ENCODE assay signal across 9 cellular contexts in the genomic region with DNA sequence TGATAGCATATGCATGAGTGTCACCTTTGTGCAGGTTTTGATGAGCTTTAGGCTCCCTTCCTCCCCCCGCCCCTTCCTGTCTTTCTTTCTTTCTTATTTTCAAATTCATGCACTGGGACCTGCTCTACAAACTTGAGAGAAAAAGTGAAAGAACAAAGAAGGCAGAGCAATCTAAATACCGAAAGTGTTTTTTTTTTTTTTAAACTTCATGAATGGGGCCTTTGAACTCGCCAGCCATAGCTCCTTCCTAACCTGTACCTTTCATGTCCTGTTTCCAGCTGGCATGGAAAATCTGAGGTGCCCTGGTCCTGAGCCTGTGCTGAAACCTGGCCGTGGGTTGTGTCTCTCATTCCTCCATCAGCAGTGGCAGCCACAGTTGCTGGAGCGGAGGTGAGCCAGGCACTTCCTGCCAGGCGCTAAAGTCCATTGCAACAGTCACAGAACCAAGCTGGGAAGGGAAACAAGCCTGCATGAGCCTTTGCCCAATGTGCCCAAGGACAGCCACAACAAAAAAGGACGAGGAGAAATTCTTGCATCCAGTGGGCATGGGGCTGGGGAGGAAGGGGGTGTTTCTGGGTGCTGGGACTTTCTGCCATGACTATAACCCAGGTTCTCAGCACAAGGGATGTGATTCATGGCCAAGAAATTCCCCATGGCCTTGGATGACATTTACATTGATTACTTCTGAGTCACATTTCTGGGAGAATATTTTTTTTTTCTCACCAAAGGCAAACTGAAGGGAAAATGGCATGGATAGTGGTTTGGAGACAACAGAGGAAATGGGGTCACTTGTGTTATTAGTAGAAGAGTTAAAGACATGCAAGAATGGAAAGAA.
DNase-seq lines count a peak whose midpoint lies in the region; ATAC-seq, FAIRE-seq and TF ChIP-seq lines count a peak whose summit lies in the region.
"Had no signal": no experiment of that assay in that cellular context is flagged by ENCODE, and none has a peak within 500 bp of the region (broad histone marks: within the 10 kb centered on the region; RNA-seq: fewer than 3 reads in every experiment).

No MANE protein-coding gene starts in this region.

- peak; percentile 60 for ATAC-seq in GM12878
- no peak for ATAC-seq in HG03378 (IDR thresholded peaks at IDR 0.05; ENCODE audit: unreplicated experiment)
- ATAC-seq: Right ventricle myocardium inferior had no signal

- no peak overlapping the region for H2BK15ac ChIP-seq in neuronal stem cell (ENCODE audit: low read length)

- peak overlapping the region; percentile 99 for H3K27ac ChIP-seq in AG04450 (ENCODE audit: low read depth, low read length)
- H3K27ac ChIP-seq in GM12878 (ENCODE audit: control insufficient read depth, insufficient read depth): peak overlapping the region; percentile 19
- H3K27ac ChIP-seq in neuronal stem cell (replicated peaks; ENCODE audit: low read length): no peak overlapping the region

- no peak overlapping the region for H3K9ac ChIP-seq in GM12878 (ENCODE audit: control insufficient read depth, insufficient read depth, low read length)
- no peak overlapping the region for H3K9ac ChIP-seq in neuronal stem cell (ENCODE audit: low read depth, low read length, poor library complexity)

- H3K27me3 ChIP-seq in AG04450 (ENCODE audit: control insufficient read depth, insufficient read depth, low read length) (no peaks in the 10 kb centered on the region), GM12878 (replicated peaks in 1 of 2; ENCODE audit: control insufficient read depth in 2 of 2, insufficient read depth in 2 of 2, low read length in 1 of 2) (no peaks in the 10 kb centered on the region), neuronal stem cell (ENCODE audit: control insufficient read depth in 3 of 3, insufficient read depth in 3 of 3, low read depth in 1 of 3, low read length in 3 of 3) (no peaks in the 10 kb centered on the region)

- no peak for TF ChIP-seq RAD21 in GM12878 (IDR thresholded peaks at IDR 0.05; ENCODE audit: insufficient read depth, low read depth, low read length)

- H4K91ac ChIP-seq in neuronal stem cell (ENCODE audit: low read depth, low read length, poor library complexity): no peak overlapping the region

- no peak for TF ChIP-seq POLR2A in GM12878 (IDR thresholded peaks at IDR 0.05; ENCODE audit: low read depth, low read length)

- no peak overlapping the region for H2BK5ac ChIP-seq in neuronal stem cell (ENCODE audit: low read length)

- peak overlapping the region; percentile 41 for H3K18ac ChIP-seq in neuronal stem cell (ENCODE audit: low read length)

- FAIRE-seq in GM12878 (lab: Jason Lieb, UNC): no peak

- peaks cover 7% of the 10 kb centered on the region for H3K4me1 ChIP-seq in GM12878 (ENCODE audit: control insufficient read depth, insufficient read depth, low read length)
- H3K4me1 ChIP-seq in neuronal stem cell (ENCODE audit: control insufficient read depth in 2 of 2, insufficient read depth in 1 of 2, low read depth in 1 of 2, low read length in 2 of 2): peaks cover 4 to 6% of the 10 kb centered on the region in 2 donors

- intact Hi-C loops in GM12878 (cut with micrococcal nuclease; ENCODE audit: unreplicated experiment): no loop called here

- no peak overlapping the region for H4K8ac ChIP-seq in neuronal stem cell (ENCODE audit: low read depth, low read length)

- no peak overlapping the region for H2AK5ac ChIP-seq in neuronal stem cell (ENCODE audit: low read depth, low read length)

- H3K23ac ChIP-seq in neuronal stem cell (ENCODE audit: low read depth, low read length, poor library complexity): no peak overlapping the region

- no peaks in the 10 kb centered on the region for H4K20me1 ChIP-seq in GM12878 (ENCODE audit: control insufficient read depth, insufficient read depth)

- POLR2A ChIA-PET in AG04450 (lab: Yijun Ruan, JAX): interaction anchor here (0.9 to 1.1 kb wide), 2 partner anchors 33 to 197 kb away, joined by 5 read pairs; a partner anchor contains a TSS
- POLR2A ChIA-PET in GM12878 (lab: Charles Lee): interaction anchor here (0.6 to 0.7 kb wide), 2 partner anchors 10 to 1423 kb away, joined by 3 to 4 read pairs; no protein-coding TSS in a partner anchor
- POLR2A ChIA-PET in GM10248 (lab: Yijun Ruan, JAX): no interaction called here

- H3K36me3 ChIP-seq in GM12878 (ENCODE audit: control insufficient read depth in 2 of 2, insufficient read depth in 2 of 2, low read length in 1 of 2) (no peaks in the 10 kb centered on the region), neuronal stem cell (replicated peaks in 1 of 2; ENCODE audit: control insufficient read depth in 2 of 2, insufficient read depth in 2 of 2, low read length in 2 of 2) (no peaks in the 10 kb centered on the region)

- H2BK12ac ChIP-seq in neuronal stem cell (ENCODE audit: low read length): no peak overlapping the region

- 42% methylated on average over 7 of the region's 7 CpGs for WGBS in GM12878 (ENCODE audit: insufficient coverage, insufficient replicate concordance, low lambda C conversion rate, missing lambda C conversion rate)
- no CpG with 5 or more reads among the region's 7 CpGs for WGBS in neuronal stem cell (ENCODE audit: extremely low coverage in 2 of 2, insufficient read length in 2 of 2, insufficient replicate concordance in 1 of 2), 2 donors

- TF ChIP-seq EP300 in GM12878 (IDR thresholded peaks at IDR 0.05; ENCODE audit: borderline replicate concordance in 1 of 2, control insufficient read depth in 1 of 2, low read depth in 2 of 2, low read length in 2 of 2): no peak

- DNase-seq in AG04450 (ENCODE audit: low read depth, low spot score) (peak; percentile 93), LoVo (ENCODE audit: low spot score) (peak; percentile 78), GM12878 (ENCODE audit: low read depth, low spot score) (no peak), neuronal stem cell (ENCODE audit: low spot score) (no peak), NCI-H146 treated with DMSO at 0.1 percent for 48 hours (lab: John Stamatoyannopoulos, UW; ENCODE audit: unreplicated experiment) (no peak), GM10248 (ENCODE audit: extremely low spot score) (no peak), NCI-H2227 (lab: John Stamatoyannopoulos, UW; ENCODE audit: unreplicated experiment) (no peak)

- RAD21 ChIA-PET in GM12878 (lab: Charles Lee; ENCODE audit: unreplicated experiment): interaction anchor here (0.7 to 1.2 kb wide), 2 partner anchors 9 to 75 kb away, joined by 3 to 4 read pairs; no protein-coding TSS in a partner anchor

- in situ Hi-C loops in GM12878 (cut with MboI): no loop called here

- no peaks in the 10 kb centered on the region for H3K79me2 ChIP-seq in GM12878 (ENCODE audit: control insufficient read depth, insufficient read depth, low read length)

- H3K4me2 ChIP-seq in GM12878 (ENCODE audit: control insufficient read depth, insufficient read depth) (peak overlapping the region; percentile 40; the same call in 1 of the 2 replicates), neuronal stem cell (ENCODE audit: insufficient read depth, low read length, poor library complexity, severe bottlenecking) (no peak overlapping the region)

- H3K4me3 ChIP-seq in AG04450 (ENCODE audit: low read depth, low read length) (no peak overlapping the region), GM12878 (no peak overlapping the region), neuronal stem cell (ENCODE audit: low read length in 2 of 2) (no peak overlapping the region)

- H2AFZ ChIP-seq in GM12878 (ENCODE audit: control insufficient read depth, low read depth, low read length) (peak overlapping the region; percentile 67), neuronal stem cell (ENCODE audit: low read length) (no peak overlapping the region)

- H3K9me3 ChIP-seq in AG04450 (ENCODE audit: control insufficient read depth, insufficient read depth, low read length) (peaks cover 3% of the 10 kb centered on the region; the same call in 1 of the 2 replicates), GM12878 (replicated peaks; ENCODE audit: control insufficient read depth, insufficient read depth, low read length) (no peaks in the 10 kb centered on the region; the same call in 2 of the 3 replicates), neuronal stem cell (replicated peaks in 1 of 2; ENCODE audit: control insufficient read depth in 2 of 2, insufficient read depth in 1 of 2, low read depth in 1 of 2, low read length in 2 of 2) (peaks cover 0 to 1% of the 10 kb centered on the region in 2 donors)

- H3K14ac ChIP-seq in neuronal stem cell (ENCODE audit: low read length): no peak overlapping the region

- no peak overlapping the region for H3K4ac ChIP-seq in neuronal stem cell (ENCODE audit: low read length)

- CTCF ChIA-PET in AG04450 (lab: Charles Lee) (no interaction called here), GM12878 (lab: Yijun Ruan, JAX) (no interaction called here), GM10248 (lab: Yijun Ruan, JAX) (no interaction called here)

- H2BK120ac ChIP-seq in neuronal stem cell (ENCODE audit: low read depth, low read length): no peak overlapping the region

- no peak for TF ChIP-seq CTCF in AG04450 (IDR thresholded peaks at IDR 0.05; ENCODE audit: low read depth, low read length)
- no peak for TF ChIP-seq CTCF in GM12878 (IDR thresholded peaks at IDR 0.05 in 2 of 3, conservative IDR thresholded peaks at IDR 0.05 in 1 of 3; ENCODE audit: control insufficient read depth in 2 of 3, extremely low read depth in 1 of 3, insufficient read depth in 1 of 3, low read depth in 3 of 3, low read length in 3 of 3)
- no peak for TF ChIP-seq CTCF in GM10248 (IDR thresholded peaks at IDR 0.05; ENCODE audit: control extremely low read depth, extremely low read depth, low read depth, missing control alignments)

- BruUV-seq in GM12878 (replicated peaks; lab: Mats Ljungman, UMichigan): no TSS peak

- H3K79me1 ChIP-seq in neuronal stem cell (ENCODE audit: low read depth, low read length): no peaks in the 10 kb centered on the region

- SMC1A ChIA-PET in GM12878 (lab: Charles Lee; ENCODE audit: uncharacterized antibody, unreplicated experiment): interaction anchor here (0.8 to 0.9 kb wide), 2 partner anchors 10 to 52 kb away, joined by 3 to 5 read pairs; no protein-coding TSS in a partner anchor

TF ChIP-seq in GM12878, 131 proteins besides CTCF, POLR2A, EP300 and RAD21 (continues in another document):
- TF ChIP-seq IKZF1 (conservative IDR thresholded peaks at IDR 0.05): no peak; the same call in 1 of the 2 replicates
- peak; percentile 23 for TF ChIP-seq MEF2B (IDR thresholded peaks at IDR 0.05; ENCODE audit: partially characterized antibody, poor library complexity, severe bottlenecking)
- 0 out of 4 replicates have a peak, but pooled peaks of 1 of the 2 experiments have one; percentile 6 for TF ChIP-seq IKZF2 (IDR thresholded peaks at IDR 0.05)

Comparison
In these comparisons a context has a peak if more than half of its experiments do, and no peak if none do; other contexts are left out.
1. DNase-seq: peak in AG04450 (single experiment) and LoVo (single experiment); none in GM12878 (single experiment), neuronal stem cell (single experiment), NCI-H146 treated with DMSO at 0.1 percent for 48 hours (single experiment), GM10248 (single experiment) and NCI-H2227 (single experiment).